12 cellular contexts compared by ENCODE assay signal in the genomic region with DNA sequence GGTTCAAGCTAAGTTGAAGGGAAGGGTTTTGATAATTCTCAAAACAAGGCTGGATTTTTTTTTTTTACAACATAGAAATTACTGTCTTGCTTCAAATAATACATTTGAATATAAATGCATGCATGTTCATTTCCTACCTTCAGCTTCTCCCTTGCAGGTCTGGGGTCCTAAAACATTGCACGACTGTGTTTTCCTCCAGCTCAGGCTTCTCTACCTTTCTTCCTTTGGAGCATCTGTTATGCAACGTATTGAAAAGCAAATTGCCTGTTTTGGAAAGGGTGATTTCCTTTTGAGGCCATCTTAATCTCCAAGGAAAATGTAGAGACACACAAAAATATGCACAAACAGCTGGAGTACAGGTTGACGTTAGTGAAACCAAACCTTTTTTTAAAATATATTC.
DNase-seq lines count a peak whose midpoint lies in the region; ATAC-seq and TF ChIP-seq lines count a peak whose summit lies in the region.
"Had no signal": no experiment of that assay in that cellular context is flagged by ENCODE, and none has a peak within 500 bp of the region (broad histone marks: within the 10 kb centered on the region; RNA-seq: fewer than 3 reads in every experiment).

No MANE protein-coding gene starts in this region.

- H3K9me3 Mint-ChIP-seq in WTC11, result no peaks in the 10 kb centered on the region

- H3K36me3 Mint-ChIP-seq in WTC11, result no peaks in the 10 kb centered on the region
- H3K36me3 Mint-ChIP-seq: CD4-positive, CD25-positive, alpha-beta regulatory T cell had no signal

- H3K9ac ChIP-seq in HUES48 (ENCODE audit: low read depth, low read length), result no peak overlapping the region
- H3K9ac ChIP-seq in iPS-20b (ENCODE audit: low read depth, low read length), result peak overlapping the region; percentile 40
- H3K9ac ChIP-seq: BLaER1 had no signal

- TF ChIP-seq CTCF in WTC11 (IDR thresholded peaks at IDR 0.05), result no peak

- H3K4me3 Mint-ChIP-seq in WTC11, result peak overlapping the region; percentile 35; the same call in 1 of the 2 replicates
- H3K4me3 Mint-ChIP-seq: CD4-positive, CD25-positive, alpha-beta regulatory T cell had no signal

- H3K4me1 ChIP-seq in HUES48 (ENCODE audit: control insufficient read depth, insufficient read depth, low read length) (peaks cover 41% of the 10 kb centered on the region), iPS-20b (ENCODE audit: insufficient read depth, low read length) (peaks cover 35% of the 10 kb centered on the region; the same call in 1 of the 2 replicates)
- H3K4me1 ChIP-seq: BLaER1 had no signal

- H3K9me3 ChIP-seq in HUES48 (ENCODE audit: control insufficient read depth, insufficient read depth, low read length), result no peaks in the 10 kb centered on the region
- H3K9me3 ChIP-seq in iPS-20b (ENCODE audit: insufficient read depth, low read depth, low read length), result no peaks in the 10 kb centered on the region
- H3K9me3 ChIP-seq: BLaER1 had no signal

- peak overlapping the region; percentile 6; the same call in 1 of the 2 replicates for H3K4me3 ChIP-seq in HUES48 (ENCODE audit: low read depth, low read length)
- H3K4me3 ChIP-seq in iPS-20b (ENCODE audit: low read length), result peak overlapping the region; percentile 37; the same call in 1 of the 2 replicates
- H3K4me3 ChIP-seq: BLaER1, GM12878 had no signal

- CTCF ChIA-PET in WTC11 (lab: Charles Lee), result no interaction called here

- POLR2A ChIA-PET in WTC11 (lab: Charles Lee), result interaction anchor here (0.8 kb wide), 1 partner anchor 9 kb away, joined by 3 read pairs; no protein-coding TSS in a partner anchor

- H3K27me3 ChIP-seq in HUES48 (ENCODE audit: control insufficient read depth, insufficient read depth, low read length) (no peaks in the 10 kb centered on the region), iPS-20b (ENCODE audit: insufficient read depth, low read length) (peaks cover 2% of the 10 kb centered on the region; the same call in 1 of the 2 replicates)
- H3K27me3 ChIP-seq: BLaER1 had no signal

- H3K4me1 Mint-ChIP-seq in WTC11, result peaks cover 38% of the 10 kb centered on the region
- H3K4me1 Mint-ChIP-seq: CD4-positive, CD25-positive, alpha-beta regulatory T cell had no signal

- H3K27me3 Mint-ChIP-seq in WTC11 (ENCODE audit: low read depth), result peaks cover 4% of the 10 kb centered on the region
- H3K27me3 Mint-ChIP-seq: CD4-positive, CD25-positive, alpha-beta regulatory T cell had no signal

- H3K27ac ChIP-seq in HUES48 (ENCODE audit: low read depth, low read length) (peak overlapping the region; percentile 69), iPS-20b (ENCODE audit: low read length) (peak overlapping the region; percentile 72)
- H3K27ac ChIP-seq: BLaER1 had no signal

- no peaks in the 10 kb centered on the region for H3K36me3 ChIP-seq in HUES48 (ENCODE audit: control insufficient read depth, insufficient read depth, low read length)
- no peaks in the 10 kb centered on the region for H3K36me3 ChIP-seq in iPS-20b (ENCODE audit: insufficient read depth, low read depth, low read length)
- H3K36me3 ChIP-seq: BLaER1 had no signal

- peak overlapping the region; percentile 73 for H3K27ac Mint-ChIP-seq in WTC11
- H3K27ac Mint-ChIP-seq: CD4-positive, CD25-positive, alpha-beta regulatory T cell had no signal

- ATAC-seq in WTC11, result peak; percentile 57
- no peak for ATAC-seq in GM19463 (IDR thresholded peaks at IDR 0.05; ENCODE audit: unreplicated experiment)
- ATAC-seq: GM12878, HCT116 had no signal

- no peak for DNase-seq in WTC11 (ENCODE audit: low spot score)
- DNase-seq in 8988T, result no peak
- DNase-seq in Ammon's horn (ENCODE audit: low spot score), result no peak
- DNase-seq in medulla oblongata (ENCODE audit: extremely low spot score), result no peak
- DNase-seq: CD4-positive, CD25-positive, alpha-beta regulatory T cell; DMS53 had no signal

TF ChIP-seq in WTC11, 78 proteins besides CTCF, POLR2A, EP300 and RAD21:
- TF ChIP-seq, protein P1, sequence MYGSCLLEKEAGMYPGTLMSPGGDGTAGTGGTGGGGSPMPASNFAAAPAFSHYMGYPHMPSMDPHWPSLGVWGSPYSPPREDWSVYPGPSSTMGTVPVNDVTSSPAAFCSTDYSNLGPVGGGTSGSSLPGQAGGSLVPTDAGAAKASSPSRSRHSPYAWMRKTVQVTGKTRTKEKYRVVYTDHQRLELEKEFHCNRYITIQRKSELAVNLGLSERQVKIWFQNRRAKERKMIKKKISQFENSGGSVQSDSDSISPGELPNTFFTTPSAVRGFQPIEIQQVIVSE (CRISPR knock-in tag; IDR thresholded peaks at IDR 0.05; ENCODE audit: borderline replicate concordance), result no peak
- TF ChIP-seq, protein P2, sequence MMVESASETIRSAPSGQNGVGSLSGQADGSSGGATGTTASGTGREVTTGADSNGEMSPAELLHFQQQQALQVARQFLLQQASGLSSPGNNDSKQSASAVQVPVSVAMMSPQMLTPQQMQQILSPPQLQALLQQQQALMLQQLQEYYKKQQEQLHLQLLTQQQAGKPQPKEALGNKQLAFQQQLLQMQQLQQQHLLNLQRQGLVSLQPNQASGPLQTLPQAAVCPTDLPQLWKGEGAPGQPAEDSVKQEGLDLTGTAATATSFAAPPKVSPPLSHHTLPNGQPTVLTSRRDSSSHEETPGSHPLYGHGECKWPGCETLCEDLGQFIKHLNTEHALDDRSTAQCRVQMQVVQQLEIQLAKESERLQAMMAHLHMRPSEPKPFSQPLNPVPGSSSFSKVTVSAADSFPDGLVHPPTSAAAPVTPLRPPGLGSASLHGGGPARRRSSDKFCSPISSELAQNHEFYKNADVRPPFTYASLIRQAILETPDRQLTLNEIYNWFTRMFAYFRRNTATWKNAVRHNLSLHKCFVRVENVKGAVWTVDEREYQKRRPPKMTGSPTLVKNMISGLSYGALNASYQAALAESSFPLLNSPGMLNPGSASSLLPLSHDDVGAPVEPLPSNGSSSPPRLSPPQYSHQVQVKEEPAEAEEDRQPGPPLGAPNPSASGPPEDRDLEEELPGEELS (CRISPR knock-in tag; IDR thresholded peaks at IDR 0.05), result peak; percentile 20; the same call in 1 of the 2 replicates
- TF ChIP-seq GRHL2 (CRISPR knock-in tag; IDR thresholded peaks at IDR 0.05; ENCODE audit: insufficient replicate concordance, severe bottlenecking), result no peak
- TF ChIP-seq NR3C1 (CRISPR knock-in tag; conservative IDR thresholded peaks at IDR 0.05; ENCODE audit: low read depth), result no peak
- TF ChIP-seq, protein P3, sequence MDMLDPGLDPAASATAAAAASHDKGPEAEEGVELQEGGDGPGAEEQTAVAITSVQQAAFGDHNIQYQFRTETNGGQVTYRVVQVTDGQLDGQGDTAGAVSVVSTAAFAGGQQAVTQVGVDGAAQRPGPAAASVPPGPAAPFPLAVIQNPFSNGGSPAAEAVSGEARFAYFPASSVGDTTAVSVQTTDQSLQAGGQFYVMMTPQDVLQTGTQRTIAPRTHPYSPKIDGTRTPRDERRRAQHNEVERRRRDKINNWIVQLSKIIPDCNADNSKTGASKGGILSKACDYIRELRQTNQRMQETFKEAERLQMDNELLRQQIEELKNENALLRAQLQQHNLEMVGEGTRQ (CRISPR knock-in tag; IDR thresholded peaks at IDR 0.05), result no peak
- TF ChIP-seq, protein P4, sequence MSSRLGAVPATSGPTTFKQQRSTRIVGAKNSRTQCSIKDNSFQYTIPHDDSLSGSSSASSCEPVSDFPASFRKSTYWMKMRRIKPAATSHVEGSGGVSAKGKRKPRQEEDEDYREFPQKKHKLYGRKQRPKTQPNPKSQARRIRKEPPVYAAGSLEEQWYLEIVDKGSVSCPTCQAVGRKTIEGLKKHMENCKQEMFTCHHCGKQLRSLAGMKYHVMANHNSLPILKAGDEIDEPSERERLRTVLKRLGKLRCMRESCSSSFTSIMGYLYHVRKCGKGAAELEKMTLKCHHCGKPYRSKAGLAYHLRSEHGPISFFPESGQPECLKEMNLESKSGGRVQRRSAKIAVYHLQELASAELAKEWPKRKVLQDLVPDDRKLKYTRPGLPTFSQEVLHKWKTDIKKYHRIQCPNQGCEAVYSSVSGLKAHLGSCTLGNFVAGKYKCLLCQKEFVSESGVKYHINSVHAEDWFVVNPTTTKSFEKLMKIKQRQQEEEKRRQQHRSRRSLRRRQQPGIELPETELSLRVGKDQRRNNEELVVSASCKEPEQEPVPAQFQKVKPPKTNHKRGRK (CRISPR knock-in tag; IDR thresholded peaks at IDR 0.05; ENCODE audit: borderline replicate concordance), result no peak
- no peak for TF ChIP-seq ZNF121 (CRISPR knock-in tag; IDR thresholded peaks at IDR 0.05)
- no peak for TF ChIP-seq ZBTB21 (CRISPR knock-in tag; IDR thresholded peaks at IDR 0.05; ENCODE audit: borderline replicate concordance)
TF ChIP-seq in WTC11: peak in this region for 1.
